In genomic region chr20:49965781-49966304, GRCh38 we compare ENCODE assay signal across 17 cellular contexts.
"Had no signal": no experiment of that assay in that cellular context is flagged by ENCODE, and none has a peak within 500 bp of the region (broad histone marks: within the 10 kb centered on the region; RNA-seq: fewer than 3 reads in every experiment).

No MANE protein-coding gene starts in this region.

- H3K27me3 Mint-ChIP-seq: activated naive CD8-positive, alpha-beta T cell treated with anti-CD3 and anti-CD28 coated beads, Interleukin-2, amount 50 U/mL, for 24 hours; stimulated activated memory B cell treated with anti-CD40 and anti-IgM and Interleukin-4, amounts not matched to agents 10 μg/mL and 1 μg/mL and 100 μg/mL, for 72 hours had no signal

- FAIRE-seq: astrocyte had no signal

- H3K9me3 ChIP-seq: upper lobe of left lung had no signal

- H3K27ac ChIP-seq: coronary artery, parathyroid adenoma had no signal

- H3K9ac ChIP-seq: parathyroid adenoma had no signal

- H3K27me3 ChIP-seq: upper lobe of left lung had no signal

- H3K4me1 ChIP-seq: parathyroid adenoma had no signal

- H3K4me1 Mint-ChIP-seq: activated naive CD8-positive, alpha-beta T cell treated with anti-CD3 and anti-CD28 coated beads, Interleukin-2, amount 50 U/mL, for 24 hours had no signal

- H3K4me3 Mint-ChIP-seq: activated naive CD8-positive, alpha-beta T cell treated with anti-CD3 and anti-CD28 coated beads, Interleukin-2, amount 50 U/mL, for 24 hours; neural crest cell; stimulated activated memory B cell treated with anti-CD40 and anti-IgM and Interleukin-4, amounts not matched to agents 10 μg/mL and 1 μg/mL and 100 μg/mL, for 72 hours had no signal

- H3K4me3 ChIP-seq: coronary artery, upper lobe of left lung had no signal

- H3K79me2 ChIP-seq: parathyroid adenoma had no signal

- H3K9me3 Mint-ChIP-seq: activated naive CD8-positive, alpha-beta T cell treated with anti-CD3 and anti-CD28 coated beads, Interleukin-2, amount 50 U/mL, for 24 hours; neural crest cell; stimulated activated memory B cell treated with anti-CD40 and anti-IgM and Interleukin-4, amounts not matched to agents 10 μg/mL and 1 μg/mL and 100 μg/mL, for 72 hours had no signal

- H3K27ac Mint-ChIP-seq: activated naive CD8-positive, alpha-beta T cell treated with anti-CD3 and anti-CD28 coated beads, Interleukin-2, amount 50 U/mL, for 24 hours; stimulated activated memory B cell treated with anti-CD40 and anti-IgM and Interleukin-4, amounts not matched to agents 10 μg/mL and 1 μg/mL and 100 μg/mL, for 72 hours had no signal

- DNase-seq: activated CD4-positive, alpha-beta T cell treated with anti-CD3 and anti-CD28 coated beads for 48 hours; activated CD8-positive, alpha-beta memory T cell treated with anti-CD3 and anti-CD28 coated beads for 24 hours; activated naive CD4-positive, alpha-beta T cell treated with Interleukin-2 at 50 U/mL for 16 hours; activated naive CD8-positive, alpha-beta T cell treated with anti-CD3 and anti-CD28 coated beads, Interleukin-2, amount 50 U/mL, for 24 hours; caudate nucleus; effector CD8-positive, alpha-beta T cell; hypothalamus; kidney glomerular epithelial cell; right cardiac atrium; stimulated activated CD4-positive, alpha-beta T cell treated with anti-CD3 and anti-CD28 coated beads, Interleukin-1b, Interleukin-23, amount 100 ng/mL, for 48 hours; T-helper 1 cell; upper lobe of left lung had no signal

- H2AFZ ChIP-seq: parathyroid adenoma had no signal

- H3K36me3 ChIP-seq: upper lobe of left lung had no signal

- ATAC-seq: activated naive CD8-positive, alpha-beta T cell treated with anti-CD3 and anti-CD28 coated beads, Interleukin-2, amount 50 U/mL, for 24 hours; right cardiac atrium; stimulated activated memory B cell treated with anti-CD40 and anti-IgM and Interleukin-4, amounts not matched to agents 10 μg/mL and 1 μg/mL and 100 μg/mL, for 72 hours had no signal
